Comparison of ENCODE assay signal across 26 cellular contexts in the genomic region with DNA sequence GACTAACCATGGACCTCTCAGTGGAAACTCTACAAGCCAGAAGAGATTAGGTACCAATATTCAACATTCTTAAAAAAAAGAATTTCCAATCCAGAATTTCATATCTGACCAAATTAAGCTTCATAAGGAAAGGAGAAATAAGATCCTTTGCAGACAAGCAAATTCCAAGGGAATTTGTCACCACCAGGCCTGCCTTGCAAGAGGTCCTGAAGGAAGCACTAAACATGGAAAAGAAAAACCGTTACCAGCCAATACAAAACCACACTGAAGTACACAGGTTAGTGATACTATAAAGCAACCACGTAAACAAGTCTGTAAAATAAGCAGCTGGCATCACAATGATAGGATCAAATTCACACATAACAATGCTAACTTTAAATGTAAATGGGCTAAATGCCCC.
DNase-seq lines count a peak whose midpoint lies in the region; ATAC-seq, FAIRE-seq and TF ChIP-seq lines count a peak whose summit lies in the region.
"Had no signal": no experiment of that assay in that cellular context is flagged by ENCODE, and none has a peak within 500 bp of the region (broad histone marks: within the 10 kb centered on the region; RNA-seq: fewer than 3 reads in every experiment).

No MANE protein-coding gene starts in this region.

- POLR2A ChIA-PET in SK-N-SH (lab: Yijun Ruan, JAX) (no interaction called here), HepG2 (lab: Yijun Ruan, JAX) (no interaction called here)

- ATAC-seq in SK-N-SH treated with all-trans-retinoic acid at 6 μM for 48 hours (peak; percentile 32; the same call in 1 of the 3 replicates), HepG2 (no peak)
- ATAC-seq: activated naive CD8-positive, alpha-beta T cell treated with anti-CD3 and anti-CD28 coated beads, Interleukin-2, amount 50 U/mL, for 24 hours; gastrocnemius medialis; GM23338; left lobe of liver; mucosa of descending colon; stimulated activated memory B cell treated with anti-CD40 and anti-IgM and Interleukin-4, amounts not matched to agents 10 μg/mL and 1 μg/mL and 100 μg/mL, for 72 hours had no signal

- 38% methylated on average over 2 of the region's 2 CpGs for WGBS in SK-N-SH (ENCODE audit: low lambda C conversion rate)
- WGBS in HepG2 (ENCODE audit: low lambda C conversion rate) = 11% methylated on average over 2 of the region's 2 CpGs

- no peaks in the 10 kb centered on the region for H3F3A ChIP-seq in SK-N-SH (replicated peaks; ENCODE audit: insufficient read depth)

- H3K9me3 Mint-ChIP-seq in glutamatergic neuron (ENCODE audit: unreplicated experiment) = peaks cover 10% of the 10 kb centered on the region

- H3K4me1 ChIP-seq in SK-N-SH (ENCODE audit: control insufficient read depth in 1 of 2, insufficient read depth in 2 of 2, low read depth in 1 of 2, low read length in 1 of 2) (no peaks in the 10 kb centered on the region), adipocyte (ENCODE audit: control insufficient read depth, insufficient read depth, low read length) (no peaks in the 10 kb centered on the region), HepG2 (ENCODE audit: insufficient read depth, low read length) (no peaks in the 10 kb centered on the region)
- H3K4me1 ChIP-seq: SJCRH30 had no signal

- H3K4me3 Mint-ChIP-seq in glutamatergic neuron (ENCODE audit: unreplicated experiment) = no peak overlapping the region
- H3K4me3 Mint-ChIP-seq: activated naive CD8-positive, alpha-beta T cell treated with anti-CD3 and anti-CD28 coated beads, Interleukin-2, amount 50 U/mL, for 24 hours; CD4-positive, alpha-beta memory T cell; endodermal cell; GM23338; IgD-negative memory B cell; stimulated activated memory B cell treated with anti-CD40 and anti-IgM and Interleukin-4, amounts not matched to agents 10 μg/mL and 1 μg/mL and 100 μg/mL, for 72 hours; T-helper 2 cell treated with Interferon-gamma antibody and Interleukin-4, amounts not matched to agents 5 μg/mL and 100 μg/mL, for 36 hours had no signal

- DNase-seq in SK-N-SH (no peak), adipocyte (ENCODE audit: low read depth) (peak; percentile 45), fibroblast of peridontal ligament (ENCODE audit: extremely low read depth) (peak; percentile 74), NAMALWA (ENCODE audit: low spot score) (no peak), glutamatergic neuron (no peak), NCI-H1694 (lab: John Stamatoyannopoulos, UW) (no peak), HepG2 (ENCODE audit: low spot score) (no peak)
- DNase-seq: 8988T; activated CD4-positive, alpha-beta T cell treated with anti-CD3 and anti-CD28 coated beads for 1 hour; activated naive CD8-positive, alpha-beta T cell treated with anti-CD3 and anti-CD28 coated beads, Interleukin-2, amount 50 U/mL, for 24 hours; CD4-positive, alpha-beta memory T cell; DMS79; endodermal cell; gastrocnemius medialis; mucosa of descending colon; NCI-H2081 treated with DMSO at 0.1 percent for 48 hours; NCI-H69; retina; SJCRH30; stimulated activated CD4-positive, alpha-beta T cell treated with anti-CD3 and anti-CD28 coated beads, Interleukin-15, amount 100 ng/mL, for 24 hours had no signal

- H2AFZ ChIP-seq in SK-N-SH (ENCODE audit: low read depth) (no peak overlapping the region), HepG2 (ENCODE audit: low read length) (no peak overlapping the region)
- H2AFZ ChIP-seq: GM23338 had no signal

- TF ChIP-seq RAD21 in SK-N-SH (IDR thresholded peaks at IDR 0.05; ENCODE audit: low read length) (no peak), HepG2 (CRISPR knock-in tag; IDR thresholded peaks at IDR 0.05) (no peak)

- peaks cover 39% of the 10 kb centered on the region for H3K36me3 Mint-ChIP-seq in glutamatergic neuron (ENCODE audit: unreplicated experiment)
- H3K36me3 Mint-ChIP-seq: IgD-negative memory B cell; stimulated activated memory B cell treated with anti-CD40 and anti-IgM and Interleukin-4, amounts not matched to agents 10 μg/mL and 1 μg/mL and 100 μg/mL, for 72 hours had no signal

- in situ Hi-C loops in HepG2 (cut with HindIII; ENCODE audit: extremely low pct_ligation_motif_present, low pct_unique_long_range_greater_than_20kb) = no loop called here

- H3K9ac ChIP-seq in SK-N-SH (no peak overlapping the region), adipocyte (ENCODE audit: low read length) (no peak overlapping the region), HepG2 (ENCODE audit: insufficient read depth, low read depth, low read length) (no peak overlapping the region)

- no peak for FAIRE-seq in HepG2 (lab: Jason Lieb, UNC)

- H3K27ac ChIP-seq in SK-N-SH (ENCODE audit: low read depth in 2 of 2, low read length in 1 of 2) (no peak overlapping the region), HepG2 (ENCODE audit: extremely low read length, insufficient read depth, low read length) (no peak overlapping the region)
- H3K27ac ChIP-seq: gastrocnemius medialis, SJCRH30 had no signal

- CTCF ChIA-PET in SK-N-SH (lab: Yijun Ruan, JAX) (no interaction called here), HepG2 (lab: Yijun Ruan, JAX; ENCODE audit: low intra/inter-chr PET ratio, low total read pairs) (no interaction called here)

- H4K20me1 ChIP-seq in SK-N-SH (ENCODE audit: insufficient read depth) (no peaks in the 10 kb centered on the region), HepG2 (ENCODE audit: insufficient read depth, low read length) (no peaks in the 10 kb centered on the region)

- H3K9me3 ChIP-seq in SK-N-SH (no peaks in the 10 kb centered on the region), adipocyte (ENCODE audit: control insufficient read depth, low read length) (peaks cover 7% of the 10 kb centered on the region), HepG2 (ENCODE audit: low read length) (no peaks in the 10 kb centered on the region)
- H3K9me3 ChIP-seq: gastrocnemius medialis had no signal

- TF ChIP-seq POLR2A in HepG2 (IDR thresholded peaks at IDR 0.05; ENCODE audit: insufficient read depth in 1 of 2, low read depth in 2 of 2, low read length in 2 of 2) = no peak

- H3K4me3 ChIP-seq in SK-N-SH (ENCODE audit: low read depth in 2 of 2, low read length in 1 of 2) (no peak overlapping the region), adipocyte (ENCODE audit: low read length) (no peak overlapping the region), HepG2 (replicated peaks in 1 of 3; ENCODE audit: insufficient read depth in 1 of 3, low read depth in 2 of 3, low read length in 3 of 3) (no peak overlapping the region)
- H3K4me3 ChIP-seq: gastrocnemius medialis, GM23338, mucosa of descending colon, SJCRH30 had no signal

- intact Hi-C loops in HepG2 (cut with micrococcal nuclease; ENCODE audit: unreplicated experiment) = no loop called here

- H3K27me3 ChIP-seq in SK-N-SH (ENCODE audit: insufficient read depth) (no peaks in the 10 kb centered on the region), adipocyte (replicated peaks; ENCODE audit: control insufficient read depth, insufficient read depth, low read length) (no peaks in the 10 kb centered on the region), HepG2 (ENCODE audit: control insufficient read depth in 1 of 2, insufficient read depth in 2 of 2, low read length in 2 of 2) (no peaks in the 10 kb centered on the region)
- H3K27me3 ChIP-seq: gastrocnemius medialis, SJCRH30 had no signal

- BruUV-seq in HepG2 (replicated peaks; lab: Mats Ljungman, UMichigan) = no TSS peak

- H3K79me2 ChIP-seq in SK-N-SH (ENCODE audit: insufficient read depth) (no peaks in the 10 kb centered on the region), HepG2 (ENCODE audit: insufficient read depth, low read length) (no peaks in the 10 kb centered on the region)

- H3K27me3 Mint-ChIP-seq in glutamatergic neuron (ENCODE audit: unreplicated experiment) = peaks cover 4% of the 10 kb centered on the region
- H3K27me3 Mint-ChIP-seq: activated naive CD8-positive, alpha-beta T cell treated with anti-CD3 and anti-CD28 coated beads, Interleukin-2, amount 50 U/mL, for 24 hours; stimulated activated memory B cell treated with anti-CD40 and anti-IgM and Interleukin-4, amounts not matched to agents 10 μg/mL and 1 μg/mL and 100 μg/mL, for 72 hours had no signal

- H3K36me3 ChIP-seq in SK-N-SH (replicated peaks in 1 of 2; ENCODE audit: control insufficient read depth in 1 of 2, insufficient read depth in 2 of 2, low read length in 1 of 2) (no peaks in the 10 kb centered on the region), adipocyte (ENCODE audit: control insufficient read depth, insufficient read depth, low read length, severe bottlenecking) (peaks cover 5% of the 10 kb centered on the region), HepG2 (replicated peaks in 1 of 2; ENCODE audit: control insufficient read depth in 1 of 2, insufficient read depth in 2 of 2, low read length in 2 of 2) (no peaks in the 10 kb centered on the region)
- H3K36me3 ChIP-seq: gastrocnemius medialis had no signal

- H3K27ac Mint-ChIP-seq in glutamatergic neuron (ENCODE audit: unreplicated experiment) = no peak overlapping the region
- H3K27ac Mint-ChIP-seq: activated naive CD8-positive, alpha-beta T cell treated with anti-CD3 and anti-CD28 coated beads, Interleukin-2, amount 50 U/mL, for 24 hours; CD4-positive, alpha-beta memory T cell; endodermal cell; GM23338; IgD-negative memory B cell; stimulated activated memory B cell treated with anti-CD40 and anti-IgM and Interleukin-4, amounts not matched to agents 10 μg/mL and 1 μg/mL and 100 μg/mL, for 72 hours; T-helper 2 cell treated with Interferon-gamma antibody and Interleukin-4, amounts not matched to agents 5 μg/mL and 100 μg/mL, for 36 hours had no signal

- H3K4me1 Mint-ChIP-seq in glutamatergic neuron (ENCODE audit: low read depth, unreplicated experiment) = peaks cover 7% of the 10 kb centered on the region
- H3K4me1 Mint-ChIP-seq: activated naive CD8-positive, alpha-beta T cell treated with anti-CD3 and anti-CD28 coated beads, Interleukin-2, amount 50 U/mL, for 24 hours; CD4-positive, alpha-beta memory T cell; endodermal cell; IgD-negative memory B cell; stimulated activated memory B cell treated with anti-CD40 and anti-IgM and Interleukin-4, amounts not matched to agents 10 μg/mL and 1 μg/mL and 100 μg/mL, for 72 hours had no signal

- H3K4me2 ChIP-seq in SK-N-SH (no peak overlapping the region), HepG2 (ENCODE audit: low read depth, low read length) (no peak overlapping the region)
- H3K4me2 ChIP-seq: GM23338 had no signal

- TF ChIP-seq CTCF in SK-N-SH (IDR thresholded peaks at IDR 0.05) (no peak), glutamatergic neuron (IDR thresholded peaks at IDR 0.05; ENCODE audit: partially characterized antibody, unreplicated experiment) (no peak), HepG2 (CRISPR knock-in tag; IDR thresholded peaks at IDR 0.05) (no peak)

- TF ChIP-seq EP300 in SK-N-SH (IDR thresholded peaks at IDR 0.05; ENCODE audit: borderline replicate concordance in 1 of 2, low read depth in 1 of 2, low read length in 1 of 2) = no peak
- TF ChIP-seq EP300 in HepG2 (IDR thresholded peaks at IDR 0.05; ENCODE audit: low read depth in 2 of 2, low read length in 2 of 2) = no peak
- no peak for TF ChIP-seq EP300 in HepG2 (CRISPR knock-in tag; IDR thresholded peaks at IDR 0.05; ENCODE audit: borderline replicate concordance)

- no peaks in the 10 kb centered on the region for H3K9me2 ChIP-seq in SK-N-SH

TF ChIP-seq in SK-N-SH treated with all-trans-retinoic acid at 6 μM for 48 hours, 23 proteins besides CTCF, POLR2A, EP300 and RAD21 (continues in another document):
- TF ChIP-seq SNAI2 (CRISPR knock-in tag; IDR thresholded peaks at IDR 0.05) = no peak

TF ChIP-seq in SK-N-SH, 30 proteins besides CTCF, POLR2A, EP300 and RAD21 (continues in another document):
- TF ChIP-seq TCF12 (IDR thresholded peaks at IDR 0.05) = no peak

Comparison
In these comparisons a context has a peak if more than half of its experiments do, and no peak if none do; other contexts are left out.
1. DNase-seq: peak in adipocyte (single experiment) and fibroblast of peridontal ligament (single experiment); none in SK-N-SH (single experiment), NAMALWA (single experiment), glutamatergic neuron (single experiment), NCI-H1694 (single experiment) and HepG2 (single experiment).